Comparison of ENCODE assay signal across 1 cellular context in the genomic region with DNA sequence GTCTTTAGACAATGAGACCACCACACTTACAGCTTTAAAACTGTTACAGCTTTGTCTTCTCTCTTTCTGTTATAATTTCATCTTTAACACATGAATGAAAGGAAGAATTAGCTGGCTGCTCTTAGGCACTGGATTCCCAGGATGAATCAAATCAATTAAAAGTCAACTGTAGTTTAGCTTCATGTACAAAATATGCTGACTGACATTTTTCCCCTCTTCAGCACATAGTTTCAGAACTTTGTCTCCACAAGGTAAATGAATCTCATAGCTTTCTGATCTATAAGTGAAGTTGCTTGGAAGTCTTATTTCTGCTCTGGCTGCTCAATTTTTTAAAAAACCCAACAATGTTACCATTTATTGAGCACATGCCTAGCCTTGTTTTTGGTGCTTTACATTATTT.
TF ChIP-seq lines count a peak whose summit lies in the region.

No MANE protein-coding gene starts in this region.

TF ChIP-seq in A549, 52 proteins besides CTCF, POLR2A, EP300 and RAD21 (continued from another document):
- TF ChIP-seq HMGXB4 (CRISPR knock-in tag; IDR thresholded peaks at IDR 0.05; ENCODE audit: borderline replicate concordance) (no peak), SREBF2 (IDR thresholded peaks at IDR 0.05) (no peak), TP53 (CRISPR knock-in tag; IDR thresholded peaks at IDR 0.05) (no peak), NPAS2 (CRISPR knock-in tag; IDR thresholded peaks at IDR 0.05; ENCODE audit: borderline replicate concordance) (no peak)
